Comparison of ENCODE assay signal across 12 cellular contexts in genomic region chr6:105546748-105547147, GRCh38.
"Had no signal": no experiment of that assay in that cellular context is flagged by ENCODE, and none has a peak within 500 bp of the region (broad histone marks: within the 10 kb centered on the region; RNA-seq: fewer than 3 reads in every experiment).

No MANE protein-coding gene starts in this region.

- H3K9me3 ChIP-seq: transverse colon had no signal

- H3K27me3 ChIP-seq: transverse colon had no signal

- H3K4me1 Mint-ChIP-seq: activated naive CD4-positive, alpha-beta T cell treated with anti-CD3 and anti-CD28 coated beads, Interleukin-2, amount 10 ng/mL, durations not matched to agents 7 days and 5 days; naive B cell; T-cell had no signal

- H3K27ac Mint-ChIP-seq: activated CD4-positive, alpha-beta memory T cell treated with anti-CD3 and anti-CD28 coated beads for 36 hours; activated CD8-positive, alpha-beta memory T cell treated with anti-CD3 and anti-CD28 coated beads, Interleukin-2, amount 10 ng/mL, durations not matched to agents 7 days and 5 days; activated naive CD4-positive, alpha-beta T cell treated with anti-CD3 and anti-CD28 coated beads, Interleukin-2, amount 10 ng/mL, durations not matched to agents 7 days and 5 days; naive B cell; T-cell had no signal

- H3K4me3 Mint-ChIP-seq: activated CD4-positive, alpha-beta memory T cell treated with anti-CD3 and anti-CD28 coated beads for 36 hours; activated CD8-positive, alpha-beta memory T cell treated with anti-CD3 and anti-CD28 coated beads, Interleukin-2, amount 10 ng/mL, durations not matched to agents 7 days and 5 days; activated naive CD4-positive, alpha-beta T cell treated with anti-CD3 and anti-CD28 coated beads, Interleukin-2, amount 10 ng/mL, durations not matched to agents 7 days and 5 days; naive B cell; T-cell had no signal

- H3K9me3 Mint-ChIP-seq: activated CD4-positive, alpha-beta memory T cell treated with anti-CD3 and anti-CD28 coated beads for 36 hours; activated naive CD4-positive, alpha-beta T cell treated with anti-CD3 and anti-CD28 coated beads, Interleukin-2, amount 10 ng/mL, durations not matched to agents 7 days and 5 days; T-cell had no signal

- DNase-seq: activated CD4-positive, alpha-beta memory T cell treated with anti-CD3 and anti-CD28 coated beads for 36 hours; activated CD8-positive, alpha-beta memory T cell treated with anti-CD3 and anti-CD28 coated beads, Interleukin-2, amount 10 ng/mL, durations not matched to agents 7 days and 5 days; activated naive CD4-positive, alpha-beta T cell treated with anti-CD3 and anti-CD28 coated beads, Interleukin-2, amount 10 ng/mL, durations not matched to agents 7 days and 5 days; activated T-cell treated with anti-CD3 and anti-CD28 coated beads, Interleukin-2, amount 50 U/mL, for 1 hour; islet precursor cell; naive B cell; stimulated activated CD4-positive, alpha-beta T cell treated with anti-CD3 and anti-CD28 coated beads, Interleukin-4, amount 100 ng/mL, for 1 hour; stimulated activated naive CD4-positive, alpha-beta T cell treated with Interleukin-2 at 50 U/mL for 16 hours; T-cell; T1000; transverse colon had no signal

- H3K36me3 ChIP-seq: transverse colon had no signal

- H3K4me3 ChIP-seq: lung, transverse colon had no signal

- ATAC-seq: activated CD8-positive, alpha-beta memory T cell treated with anti-CD3 and anti-CD28 coated beads, Interleukin-2, amount 10 ng/mL, durations not matched to agents 7 days and 5 days; T-cell had no signal

- H3K36me3 Mint-ChIP-seq: activated CD4-positive, alpha-beta memory T cell treated with anti-CD3 and anti-CD28 coated beads for 36 hours; activated naive CD4-positive, alpha-beta T cell treated with anti-CD3 and anti-CD28 coated beads, Interleukin-2, amount 10 ng/mL, durations not matched to agents 7 days and 5 days; T-cell had no signal
